Comparison of ENCODE assay signal across 17 cellular contexts in genomic region chr7:137768371-137768770, GRCh38.
DNase-seq lines count a peak whose midpoint lies in the region; ATAC-seq and TF ChIP-seq lines count a peak whose summit lies in the region.
"Had no signal": no experiment of that assay in that cellular context is flagged by ENCODE, and none has a peak within 500 bp of the region (broad histone marks: within the 10 kb centered on the region; RNA-seq: fewer than 3 reads in every experiment).

No MANE protein-coding gene starts in this region.

- DNase-seq in MCF 10A (ENCODE audit: unreplicated experiment) (peak; percentile 30), breast epithelium (ENCODE audit: low spot score in 2 of 2) (no peak), choroid plexus epithelial cell (ENCODE audit: low read depth) (peak; percentile 14), foreskin fibroblast (peak; percentile 20 to 58), upper lobe of right lung (no peak), left colon (no peak)
- DNase-seq: COR-L47, MM.1S, NCI-H1105, NCI-H1694 treated with DMSO at 0.1 percent for 48 hours, NCI-H446, PC-3, SK-N-SH had no signal

- no peak for TF ChIP-seq CTCF in MCF 10A (IDR thresholded peaks at IDR 0.05; ENCODE audit: unreplicated experiment)
- no peak for TF ChIP-seq CTCF in breast epithelium (IDR thresholded peaks at IDR 0.05)
- TF ChIP-seq CTCF in choroid plexus epithelial cell (conservative IDR thresholded peaks at IDR 0.05; ENCODE audit: low read depth, low read length), result no peak
- no peak for TF ChIP-seq CTCF in foreskin fibroblast (IDR thresholded peaks at IDR 0.05; ENCODE audit: low read depth, low read length)
- no peak for TF ChIP-seq CTCF in upper lobe of right lung (IDR thresholded peaks at IDR 0.05)

- H3K4me1 ChIP-seq in breast epithelium (no peaks in the 10 kb centered on the region), upper lobe of right lung (no peaks in the 10 kb centered on the region)

- H3K4me3 Mint-ChIP-seq in MCF 10A (ENCODE audit: unreplicated experiment), result no peak overlapping the region
- H3K4me3 Mint-ChIP-seq in stimulated activated memory B cell treated with anti-CD40 and anti-IgM and Interleukin-4, amounts not matched to agents 10 μg/mL and 1 μg/mL and 100 μg/mL, for 72 hours, result no peak overlapping the region
- H3K4me3 Mint-ChIP-seq: CD14-positive monocyte had no signal

- no peaks in the 10 kb centered on the region for H3K27me3 Mint-ChIP-seq in MCF 10A (ENCODE audit: insufficient read depth, unreplicated experiment)
- H3K27me3 Mint-ChIP-seq in stimulated activated memory B cell treated with anti-CD40 and anti-IgM and Interleukin-4, amounts not matched to agents 10 μg/mL and 1 μg/mL and 100 μg/mL, for 72 hours, result no peaks in the 10 kb centered on the region

- H3K27ac ChIP-seq in breast epithelium (no peak overlapping the region), upper lobe of right lung (no peak overlapping the region)
- H3K27ac ChIP-seq: 22Rv1 had no signal

- H3K9me3 Mint-ChIP-seq in MCF 10A (ENCODE audit: unreplicated experiment), result no peaks in the 10 kb centered on the region
- H3K9me3 Mint-ChIP-seq in stimulated activated memory B cell treated with anti-CD40 and anti-IgM and Interleukin-4, amounts not matched to agents 10 μg/mL and 1 μg/mL and 100 μg/mL, for 72 hours, result peaks cover 3% of the 10 kb centered on the region

- no peak for TF ChIP-seq POLR2A in breast epithelium (IDR thresholded peaks at IDR 0.05)

- POLR2A ChIA-PET in MCF 10A (lab: Yijun Ruan, JAX), result no interaction called here

- H3K4me1 Mint-ChIP-seq in MCF 10A (ENCODE audit: insufficient read depth, unreplicated experiment), result peaks cover 28% of the 10 kb centered on the region
- H3K4me1 Mint-ChIP-seq in stimulated activated memory B cell treated with anti-CD40 and anti-IgM and Interleukin-4, amounts not matched to agents 10 μg/mL and 1 μg/mL and 100 μg/mL, for 72 hours, result no peaks in the 10 kb centered on the region
- H3K4me1 Mint-ChIP-seq: CD14-positive monocyte had no signal

- CTCF ChIA-PET in MCF 10A (lab: Yijun Ruan, JAX), result interaction anchor here (0.6 to 2.8 kb wide), 3 partner anchors 113 to 195 kb away, joined by 3 to 11 read pairs (median 3); no protein-coding TSS in a partner anchor

- intact Hi-C loops in MCF 10A (cut with micrococcal nuclease), result no loop called here
- intact Hi-C loops in breast epithelium (cut with DNase I; ENCODE audit: low total_unique reads), result no loop called here
- intact Hi-C loops in upper lobe of right lung (cut with DNase I), result no loop called here
- intact Hi-C loops in left colon (cut with DNase I, micrococcal nuclease), result no loop called here

- H3K27me3 ChIP-seq in breast epithelium (no peaks in the 10 kb centered on the region), upper lobe of right lung (no peaks in the 10 kb centered on the region)

- ATAC-seq in upper lobe of right lung, result no peak
- no peak for ATAC-seq in GM21515 (IDR thresholded peaks at IDR 0.05; ENCODE audit: unreplicated experiment)
- ATAC-seq in stimulated activated memory B cell treated with anti-CD40 and anti-IgM and Interleukin-4, amounts not matched to agents 10 μg/mL and 1 μg/mL and 100 μg/mL, for 72 hours, result no peak
- ATAC-seq in left colon, result no peak
- ATAC-seq: PC-3 had no signal

- no peak overlapping the region for H3K4me3 ChIP-seq in breast epithelium
- no peak overlapping the region for H3K4me3 ChIP-seq in choroid plexus epithelial cell (ENCODE audit: low read depth, low read length)
- no peak overlapping the region for H3K4me3 ChIP-seq in foreskin fibroblast (ENCODE audit: low read depth in 1 of 2, low read length in 2 of 2)
- no peak overlapping the region for H3K4me3 ChIP-seq in upper lobe of right lung

- no peak overlapping the region for H3K27ac Mint-ChIP-seq in MCF 10A (ENCODE audit: low read depth, unreplicated experiment)
- H3K27ac Mint-ChIP-seq in stimulated activated memory B cell treated with anti-CD40 and anti-IgM and Interleukin-4, amounts not matched to agents 10 μg/mL and 1 μg/mL and 100 μg/mL, for 72 hours, result no peak overlapping the region

- H3K9me3 ChIP-seq in breast epithelium (no peaks in the 10 kb centered on the region), upper lobe of right lung (no peaks in the 10 kb centered on the region)
- H3K9me3 ChIP-seq: SK-N-SH had no signal

- no peaks in the 10 kb centered on the region for H3K36me3 Mint-ChIP-seq in MCF 10A (ENCODE audit: insufficient read depth, unreplicated experiment)
- H3K36me3 Mint-ChIP-seq in stimulated activated memory B cell treated with anti-CD40 and anti-IgM and Interleukin-4, amounts not matched to agents 10 μg/mL and 1 μg/mL and 100 μg/mL, for 72 hours, result no peaks in the 10 kb centered on the region
- H3K36me3 Mint-ChIP-seq: CD14-positive monocyte had no signal

- no TSS peak for BruUV-seq in MCF 10A (replicated peaks; lab: Mats Ljungman, UMichigan)

- H3K36me3 ChIP-seq in breast epithelium (no peaks in the 10 kb centered on the region), upper lobe of right lung (no peaks in the 10 kb centered on the region)

Comparison
In these comparisons a context has a peak if more than half of its experiments do, and no peak if none do; other contexts are left out.
1. DNase-seq: peak in MCF 10A (single experiment), choroid plexus epithelial cell (single experiment) and foreskin fibroblast (2 of 2); none in breast epithelium (0 of 2), upper lobe of right lung (single experiment) and left colon (0 of 2).